Comparison of ENCODE assay signal across 1 cellular context in genomic region chr1:227728059-227728891, GRCh38.
TF ChIP-seq lines count a peak whose summit lies in the region.

No MANE protein-coding gene starts in this region.

TF ChIP-seq in K562, 482 proteins besides CTCF, POLR2A, EP300 and RAD21 (continued from another document):
- TF ChIP-seq FIP1L1 (IDR thresholded peaks at IDR 0.05; ENCODE audit: low read depth, low read length, poor library complexity, severe bottlenecking) (peak; percentile 76), SMAD4 (CRISPR knock-in tag; conservative IDR thresholded peaks at IDR 0.05) (no peak), GABPA (tag; conservative IDR thresholded peaks at IDR 0.05; ENCODE audit: low read depth) (0 out of 2 replicates have a peak, but pooled peaks have one; percentile 20), DMBX1 (CRISPR knock-in tag; IDR thresholded peaks at IDR 0.05; ENCODE audit: borderline replicate concordance) (no peak), ATF3 (IDR thresholded peaks at IDR 0.05) (0 out of 2 replicates have a peak, but pooled peaks have one; percentile 18), ATF3 (CRISPR knock-in tag; conservative IDR thresholded peaks at IDR 0.05) (no peak), CBFA2T3 (IDR thresholded peaks at IDR 0.05) (no peak), NCOA6 (IDR thresholded peaks at IDR 0.05) (no peak), L3MBTL2 (IDR thresholded peaks at IDR 0.05) (peak; percentile 46; the same call in 1 of the 2 replicates), HNRNPLL (IDR thresholded peaks at IDR 0.05; ENCODE audit: low read depth, low read length, poor library complexity, severe bottlenecking) (no peak), PPARD (CRISPR knock-in tag; IDR thresholded peaks at IDR 0.05) (no peak), CHD7 (IDR thresholded peaks at IDR 0.05; ENCODE audit: low read depth, low read length) (no peak), SETDB1 (IDR thresholded peaks at IDR 0.05; ENCODE audit: low read length) (no peak), ZBTB7A (IDR thresholded peaks at IDR 0.05; ENCODE audit: borderline replicate concordance, control insufficient read depth, low read depth, low read length) (peak; percentile 53; the same call in 1 of the 2 replicates), E2F6 (IDR thresholded peaks at IDR 0.05; ENCODE audit: borderline replicate concordance in 1 of 2, extremely low read depth in 1 of 2, insufficient read depth in 1 of 2, insufficient read length in 1 of 2, low read depth in 1 of 2, low read length in 1 of 2, poor library complexity in 1 of 2, severe bottlenecking in 1 of 2) (peak; percentile 48 to 69), ZNF695 (CRISPR knock-in tag; IDR thresholded peaks at IDR 0.05) (no peak), BHLHE40 (IDR thresholded peaks at IDR 0.05; ENCODE audit: low read length) (peak; percentile 23; the same call in 1 of the 2 replicates), ZBTB17 (CRISPR knock-in tag; IDR thresholded peaks at IDR 0.05) (peak; percentile 65; the same call in 1 of the 2 replicates), NFXL1 (CRISPR knock-in tag; IDR thresholded peaks at IDR 0.05) (no peak), STAG1 (CRISPR knock-in tag; IDR thresholded peaks at IDR 0.05; ENCODE audit: borderline replicate concordance) (peak; percentile 24; the same call in 1 of the 2 replicates), TSHZ1 (CRISPR knock-in tag; IDR thresholded peaks at IDR 0.05) (no peak), TFAM (CRISPR knock-in tag; conservative IDR thresholded peaks at IDR 0.05) (no peak), CBFA2T2 (conservative IDR thresholded peaks at IDR 0.05) (no peak), MAZ (CRISPR knock-in tag; conservative IDR thresholded peaks at IDR 0.05 in 1 of 2, IDR thresholded peaks at IDR 0.05 in 1 of 2) (peak; percentile 65 to 75; a peak in 3 of 4 replicates), TCF7 (IDR thresholded peaks at IDR 0.05; ENCODE audit: borderline replicate concordance) (no peak), PHB (CRISPR knock-in tag; IDR thresholded peaks at IDR 0.05) (no peak), ZNF584 (CRISPR knock-in tag; IDR thresholded peaks at IDR 0.05; ENCODE audit: low read depth) (no peak), ZFP30 (CRISPR knock-in tag; IDR thresholded peaks at IDR 0.05; ENCODE audit: borderline replicate concordance) (no peak), MEF2D (tag; conservative IDR thresholded peaks at IDR 0.05; ENCODE audit: low read depth) (no peak), MAFF (IDR thresholded peaks at IDR 0.05; ENCODE audit: low read length) (no peak), MTA1 (IDR thresholded peaks at IDR 0.05; ENCODE audit: borderline replicate concordance) (no peak)
TF ChIP-seq in K562: peak in this region for 39.
